5 cellular contexts compared by ENCODE assay signal in genomic region chr20:64122927-64123326, GRCh38. TPM values are rescaled to one million over a fixed set of nuclear protein-coding genes. Genes with fewer than 3 reads are reported as not detected.
"Had no signal": no experiment of that assay in that cellular context is flagged by ENCODE, and none has a peak within 500 bp of the region (broad histone marks: within the 10 kb centered on the region; RNA-seq: fewer than 3 reads in every experiment).

No MANE protein-coding gene starts in this region.

RNA-seq across cellular contexts. Expression of gene NPBWR2, which starts 15.6 kb away (rescaled TPM):
- total RNA-seq: HepG2, HT-29, HT1080, IMR-90, K562 had no signal

RNA-seq across cellular contexts. Expression of gene LKAAEAR1, which starts 38.7 kb away (rescaled TPM):
- total RNA-seq: HepG2, HT-29, IMR-90, K562 had no signal

RNA-seq across cellular contexts. Expression of gene MYT1, which starts 41.3 kb away (rescaled TPM):
- total RNA-seq: HT1080, IMR-90 had no signal
